ENCODE assay signal across 1 cellular context in the genomic region with DNA sequence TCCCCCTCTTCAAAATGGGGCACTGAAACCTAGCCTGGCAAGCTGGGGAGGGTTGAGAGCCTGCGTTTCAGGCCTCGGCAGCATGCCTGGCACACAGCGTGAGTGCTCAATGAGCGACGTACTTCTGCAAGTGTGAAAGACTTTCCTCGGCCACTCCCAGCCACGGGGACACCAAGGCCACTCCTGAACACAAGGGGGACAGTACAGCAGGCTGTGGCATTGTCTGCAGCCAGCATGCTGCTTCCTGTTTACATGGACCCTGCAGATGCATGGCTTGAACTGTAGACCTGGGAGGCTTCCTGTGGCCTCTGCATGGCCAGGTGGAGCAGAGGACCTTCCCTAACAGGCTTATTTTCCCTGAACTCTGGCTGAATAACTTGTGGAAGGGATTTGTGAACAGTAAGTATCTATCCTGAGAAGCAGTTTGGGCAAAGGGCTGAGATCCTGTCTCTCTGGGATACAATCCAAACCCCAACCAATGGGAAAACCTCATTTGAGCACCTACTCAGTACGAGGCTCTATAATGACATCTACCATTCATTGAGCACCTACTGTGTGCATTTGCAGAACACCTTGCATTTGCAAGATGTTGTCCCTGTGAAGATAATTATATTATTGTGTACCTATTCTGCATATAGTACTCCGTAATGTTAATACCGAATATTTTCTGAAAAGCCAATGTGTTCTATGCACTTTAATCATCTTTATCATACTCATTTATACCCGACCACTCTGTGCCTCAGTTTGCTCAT.
TF ChIP-seq lines count a peak whose summit lies in the region.

No MANE protein-coding gene starts in this region.

TF ChIP-seq in H1, 55 proteins besides CTCF, POLR2A, EP300 and RAD21:
- TF ChIP-seq EGR1 (IDR thresholded peaks at IDR 0.05; ENCODE audit: borderline replicate concordance, low read depth, low read length) (peak; percentile 47; the same call in 1 of the 2 replicates), SUZ12 (IDR thresholded peaks at IDR 0.05; ENCODE audit: low read length) (no peak), TAF7 (optimal IDR thresholded peaks at IDR 0.05; ENCODE audit: borderline replicate concordance, low read depth, low read length) (no peak), ASH2L (IDR thresholded peaks at IDR 0.05; ENCODE audit: low read length) (no peak), ZNF274 (IDR thresholded peaks at IDR 0.05; ENCODE audit: borderline replicate concordance, extremely low read depth, low read length) (no peak), NANOG (IDR thresholded peaks at IDR 0.05; ENCODE audit: insufficient read depth, low read depth, low read length, poor library complexity, severe bottlenecking) (no peak), POU5F1 (IDR thresholded peaks at IDR 0.05; ENCODE audit: low read depth, low read length) (no peak), SIN3A (conservative IDR thresholded peaks at IDR 0.05 in 1 of 2, IDR thresholded peaks at IDR 0.05 in 1 of 2; ENCODE audit: low read depth in 1 of 2, low read length in 2 of 2) (no peak)
- TF ChIP-seq, protein P1, sequence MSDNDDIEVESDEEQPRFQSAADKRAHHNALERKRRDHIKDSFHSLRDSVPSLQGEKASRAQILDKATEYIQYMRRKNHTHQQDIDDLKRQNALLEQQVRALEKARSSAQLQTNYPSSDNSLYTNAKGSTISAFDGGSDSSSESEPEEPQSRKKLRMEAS (IDR thresholded peaks at IDR 0.05) = peak; percentile 56
